Comparison of ENCODE assay signal across 26 cellular contexts in the genomic region with DNA sequence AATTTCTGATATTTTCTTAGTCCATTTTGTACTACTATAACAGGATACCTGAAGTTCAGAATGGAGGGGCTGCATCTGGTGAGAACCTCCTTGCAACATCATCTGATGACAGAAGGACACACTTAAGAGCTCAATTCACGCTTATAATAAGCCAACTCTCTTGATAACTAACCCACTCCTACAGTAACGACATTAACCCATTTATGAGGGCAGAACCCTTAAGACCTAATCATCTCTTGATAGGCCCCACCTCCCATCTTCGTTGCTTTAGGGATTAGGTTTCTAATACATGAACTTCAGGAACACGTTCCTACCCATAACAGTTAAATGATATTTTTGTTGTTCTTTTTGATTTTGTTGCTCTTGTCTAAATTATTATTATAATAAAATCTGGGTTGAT.
"Had no signal": no experiment of that assay in that cellular context is flagged by ENCODE, and none has a peak within 500 bp of the region (broad histone marks: within the 10 kb centered on the region; RNA-seq: fewer than 3 reads in every experiment).

No MANE protein-coding gene starts in this region.

- H3K27ac Mint-ChIP-seq: activated CD8-positive, alpha-beta T cell treated with anti-CD3 and anti-CD28 coated beads for 36 hours; T-helper 1 cell treated with Interleukin-12 subunit alpha and Interleukin-12 subunit beta and Interleukin-4 antibody, amounts not matched to agents 30 μg/mL and 1 μg/mL, for 36 hours; T-helper 2 cell treated with Interferon-gamma antibody and Interleukin-4, amounts not matched to agents 5 μg/mL and 100 μg/mL, for 36 hours had no signal

- H3K9me3 Mint-ChIP-seq: activated CD4-positive, alpha-beta T cell treated with anti-CD3 and anti-CD28 coated beads, Interleukin-2, amount 10 ng/mL, durations not matched to agents 24 days and 14 days; activated CD8-positive, alpha-beta T cell treated with anti-CD3 and anti-CD28 coated beads for 36 hours; activated naive CD8-positive, alpha-beta T cell treated with anti-CD3 and anti-CD28 coated beads for 36 hours; activated T-cell treated with anti-CD3 and anti-CD28 coated beads, Interleukin-2, amount 50 U/mL, for 4 hours; T-helper 1 cell treated with Interleukin-12 subunit alpha and Interleukin-12 subunit beta and Interleukin-4 antibody, amounts not matched to agents 30 μg/mL and 1 μg/mL, for 36 hours; T-helper 2 cell treated with Interferon-gamma antibody and Interleukin-4, amounts not matched to agents 5 μg/mL and 100 μg/mL, for 36 hours had no signal

- H3K27me3 ChIP-seq: brain microvascular endothelial cell had no signal

- ATAC-seq: activated CD8-positive, alpha-beta T cell treated with anti-CD3 and anti-CD28 coated beads for 36 hours; activated T-cell treated with anti-CD3 and anti-CD28 coated beads, Interleukin-2, amount 50 U/mL, for 4 hours had no signal

- DNase-seq: activated CD4-positive, alpha-beta T cell treated with anti-CD3 and anti-CD28 coated beads, Interleukin-2, amount 10 ng/mL, durations not matched to agents 24 days and 14 days; activated CD4-positive, alpha-beta T cell treated with anti-CD3 and anti-CD28 coated beads, Interleukin-2, amount 50 U/mL, for 4 hours; activated CD8-positive, alpha-beta T cell treated with anti-CD3 and anti-CD28 coated beads for 36 hours; activated effector memory CD4-positive, alpha-beta T cell treated with Interleukin-2 at 50 U/mL for 16 hours; activated naive CD4-positive, alpha-beta T cell; activated naive CD4-positive, alpha-beta T cell treated with anti-CD3 and anti-CD28 coated beads, Interleukin-2, amount 50 U/mL, for 16 hours; activated naive CD8-positive, alpha-beta T cell treated with anti-CD3 and anti-CD28 coated beads for 36 hours; activated T-cell treated with anti-CD3 and anti-CD28 coated beads, Interleukin-2, amount 50 U/mL, for 4 hours; amniotic stem cell; aorta; brain microvascular endothelial cell; central memory CD4-positive, alpha-beta T cell; NCI-H1105; NCI-H1417 treated with DMSO at 0.1 percent for 48 hours; NCI-H187 treated with DMSO at 0.1 percent for 48 hours; NCI-H2081; NCI-H2171 treated with DMSO at 0.1 percent for 48 hours; NCI-H2227 treated with DMSO at 0.1 percent for 48 hours; NCI-H446; NCI-H69; NK-92 treated with Interleukin-12 subunit alpha and Interleukin-12 subunit beta, amount 100 ng/mL, for 24 hours; OCI-M1; Right ventricle myocardium superior had no signal

- H3K4me3 Mint-ChIP-seq: activated CD4-positive, alpha-beta T cell treated with anti-CD3 and anti-CD28 coated beads, Interleukin-2, amount 10 ng/mL, durations not matched to agents 24 days and 14 days; activated CD8-positive, alpha-beta T cell treated with anti-CD3 and anti-CD28 coated beads for 36 hours; activated naive CD8-positive, alpha-beta T cell treated with anti-CD3 and anti-CD28 coated beads for 36 hours; activated T-cell treated with anti-CD3 and anti-CD28 coated beads, Interleukin-2, amount 50 U/mL, for 4 hours; T-helper 1 cell treated with Interleukin-12 subunit alpha and Interleukin-12 subunit beta and Interleukin-4 antibody, amounts not matched to agents 30 μg/mL and 1 μg/mL, for 36 hours; T-helper 2 cell treated with Interferon-gamma antibody and Interleukin-4, amounts not matched to agents 5 μg/mL and 100 μg/mL, for 36 hours had no signal

- FAIRE-seq: TTC549 had no signal

- H3K27ac ChIP-seq: brain microvascular endothelial cell had no signal
